ENCODE assay signal across 8 cellular contexts in the genomic region with DNA sequence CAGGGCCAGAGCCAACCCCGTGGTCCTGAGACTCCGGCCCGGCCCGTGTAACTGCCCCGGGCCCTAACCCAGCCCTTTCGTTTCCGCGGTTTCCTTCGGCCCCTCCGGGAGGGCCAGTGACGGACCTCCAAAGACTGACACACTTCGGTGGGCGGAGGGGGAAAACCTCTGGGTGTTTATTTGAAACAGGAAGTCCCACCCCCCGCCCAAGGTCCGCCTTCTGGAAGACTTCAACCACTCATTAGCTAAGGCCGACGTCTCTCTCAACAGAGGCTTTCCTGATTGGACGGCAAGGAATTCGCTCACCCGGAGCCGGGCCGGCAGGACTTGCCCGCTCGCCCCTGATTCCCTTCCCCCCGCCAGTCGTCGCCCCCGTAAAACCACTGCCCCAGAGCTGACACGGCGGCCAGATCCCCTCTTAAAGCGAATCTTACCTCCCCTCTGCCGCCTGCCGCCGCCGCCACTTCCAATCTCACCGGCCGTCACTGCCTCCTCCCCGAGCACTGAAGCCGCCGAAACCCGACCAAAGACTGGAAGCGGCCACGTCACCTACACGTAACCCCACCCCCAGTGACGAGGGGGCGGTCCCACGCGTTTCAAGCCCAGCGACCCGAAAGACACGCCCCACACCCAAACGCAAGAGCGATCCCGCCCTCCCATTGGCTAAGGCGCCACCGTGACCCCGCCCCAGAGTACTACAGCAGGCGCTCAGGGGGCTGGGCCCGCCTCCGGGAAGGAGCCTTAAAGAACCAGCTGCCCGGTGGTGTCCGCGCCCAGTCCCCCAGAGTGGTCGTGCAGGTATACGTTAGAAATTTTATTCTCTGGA. TPM values are rescaled to one million over a fixed set of nuclear protein-coding genes. Genes with fewer than 3 reads are reported as not detected.
DNase-seq lines count a peak whose midpoint lies in the region; ATAC-seq and TF ChIP-seq lines count a peak whose summit lies in the region.

A gene with protein sequence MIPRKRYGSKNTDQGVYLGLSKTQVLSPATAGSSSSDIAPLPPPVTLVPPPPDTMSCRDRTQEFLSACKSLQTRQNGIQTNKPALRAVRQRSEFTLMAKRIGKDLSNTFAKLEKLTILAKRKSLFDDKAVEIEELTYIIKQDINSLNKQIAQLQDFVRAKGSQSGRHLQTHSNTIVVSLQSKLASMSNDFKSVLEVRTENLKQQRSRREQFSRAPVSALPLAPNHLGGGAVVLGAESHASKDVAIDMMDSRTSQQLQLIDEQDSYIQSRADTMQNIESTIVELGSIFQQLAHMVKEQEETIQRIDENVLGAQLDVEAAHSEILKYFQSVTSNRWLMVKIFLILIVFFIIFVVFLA (minus strand): TSS at position 532 of the 826 bp plus-strand sequence. CDS start 808 bp downstream, outside the sequence.

- WGBS in spleen, 5 donors, result 0 to 1% (median 1%) methylated on average over 41 to 65 of the region's 65 CpGs

- DNase-seq in AG08396 (ENCODE audit: low spot score), result peak; percentile 96
- peak; percentile 95 for DNase-seq in NCI-H345 treated with DMSO at 0.1 percent for 48 hours (lab: John Stamatoyannopoulos, UW; ENCODE audit: unreplicated experiment)
- DNase-seq in activated CD4-positive, CD25-positive, alpha-beta regulatory T cell (lab: John Stamatoyannopoulos, UW), result peak; percentile 99
- peak; percentile 99 for DNase-seq in central memory CD4-positive, alpha-beta T cell
- DNase-seq in immature natural killer cell, result peak; percentile 100
- peak; percentile 99 for DNase-seq in spleen

- peak within 1 kb of the TSS; percentile 56 to 92 (median 74) for H3K4me3 ChIP-seq in spleen

- peak within 1 kb of the TSS; percentile 90 to 99 (median 96) for H3K27ac ChIP-seq in spleen

- peak; percentile 88 for ATAC-seq in GM19023 (IDR thresholded peaks at IDR 0.05; ENCODE audit: unreplicated experiment)
- ATAC-seq in HG03280 (IDR thresholded peaks at IDR 0.05; ENCODE audit: unreplicated experiment), result peak; percentile 88

- peaks cover 34 to 55% of the 10 kb centered on the region in 2 donors for H3K4me1 Mint-ChIP-seq in immature natural killer cell

- H3K36me3 ChIP-seq in spleen, result peaks cover 0 to 72% (median 40%) of the 10 kb centered on the region in 6 donors

- no peaks in the 10 kb centered on the region for H3K9me3 Mint-ChIP-seq in immature natural killer cell

- peak; percentile 21 to 66 (median 65) for TF ChIP-seq POLR2A in spleen (IDR thresholded peaks at IDR 0.05)

- no peaks in the 10 kb centered on the region for H3K9me3 ChIP-seq in spleen

- H3K27me3 Mint-ChIP-seq in immature natural killer cell (ENCODE audit: low read depth in 3 of 3), result peaks cover 5 to 10% (median 8%) of the 10 kb centered on the region in 3 donors

- intact Hi-C loops in spleen (cut with DNase I; ENCODE audit: low total_unique reads), result no loop called here

- peak in 1 of 11 experiments; percentile 17 for TF ChIP-seq CTCF in spleen (IDR thresholded peaks at IDR 0.05 in 8 of 11, conservative IDR thresholded peaks at IDR 0.05 in 3 of 11)

- peak within 1 kb of the TSS; percentile 93 to 97 (median 95) for H3K4me3 Mint-ChIP-seq in immature natural killer cell

- peaks cover 22 to 87% (median 59%) of the 10 kb centered on the region in 6 donors for H3K4me1 ChIP-seq in spleen

- no peaks in the 10 kb centered on the region for H3K27me3 ChIP-seq in spleen (replicated peaks in 1 of 7)

- peaks cover 6 to 21% (median 8%) of the 10 kb centered on the region in 3 donors for H3K36me3 Mint-ChIP-seq in immature natural killer cell

- peak within 1 kb of the TSS; percentile 95 to 100 (median 98) for H3K27ac Mint-ChIP-seq in immature natural killer cell

RNA-seq across cellular contexts. Expression of the gene that starts here (rescaled TPM):
- polyA plus RNA-seq in immature natural killer cell (10 to 100 TPM; 46.9 to 47.7 (median 47.6) TPM), spleen (10 to 100 TPM; 20.9 to 27.0 (median 23.5) TPM)
- 10 to 100 TPM; 40.5 to 50.7 (median 43.7) TPM for total RNA-seq in spleen

Comparison
In these comparisons a context has a peak if more than half of its experiments do, and no peak if none do; other contexts are left out.
1. Peak in every context shown above with its lines: DNase-seq, ATAC-seq, H3K4me3 ChIP-seq and H3K27ac ChIP-seq.